ENCODE assay signal across 18 cellular contexts in genomic region chr6:37980222-37980595, GRCh38.
DNase-seq lines count a peak whose midpoint lies in the region; ATAC-seq, FAIRE-seq and TF ChIP-seq lines count a peak whose summit lies in the region.
"Had no signal": no experiment of that assay in that cellular context is flagged by ENCODE, and none has a peak within 500 bp of the region (broad histone marks: within the 10 kb centered on the region; RNA-seq: fewer than 3 reads in every experiment).

No MANE protein-coding gene starts in this region.

- 91% methylated on average over 1 of the region's 1 CpG for WGBS in right lobe of liver (ENCODE audit: insufficient coverage, low coverage, low lambda C conversion rate, missing lambda C conversion rate)
- 92% methylated on average over 1 of the region's 1 CpG for WGBS in HepG2 (ENCODE audit: low lambda C conversion rate)

- POLR2A ChIA-PET in HepG2 (lab: Yijun Ruan, JAX) = no interaction called here

- TF ChIP-seq POLR2A in right lobe of liver (IDR thresholded peaks at IDR 0.05) (no peak), HepG2 (IDR thresholded peaks at IDR 0.05; ENCODE audit: insufficient read depth in 1 of 2, low read depth in 2 of 2, low read length in 2 of 2) (no peak)

- peaks cover 0 to 20% (median 10%) of the 10 kb centered on the region in 4 donors for H3K4me1 ChIP-seq in right lobe of liver
- no peaks in the 10 kb centered on the region for H3K4me1 ChIP-seq in HepG2 (ENCODE audit: insufficient read depth, low read length)
- H3K4me1 ChIP-seq in keratinocyte (ENCODE audit: control insufficient read depth, extremely low read depth, insufficient read depth, low read length) = peaks cover 21% of the 10 kb centered on the region
- H3K4me1 ChIP-seq in effector memory CD4-positive, alpha-beta T cell (ENCODE audit: control insufficient read depth, insufficient read depth, low read length, poor library complexity, severe bottlenecking) = no peaks in the 10 kb centered on the region

- CTCF ChIA-PET in HepG2 (lab: Yijun Ruan, JAX; ENCODE audit: low intra/inter-chr PET ratio, low total read pairs) = no interaction called here

- no peak overlapping the region for H2AFZ ChIP-seq in HepG2 (ENCODE audit: low read length)
- H2AFZ ChIP-seq in keratinocyte (ENCODE audit: control insufficient read depth, low read length) = no peak overlapping the region

- H3K4me2 ChIP-seq in HepG2 (ENCODE audit: low read depth, low read length) (no peak overlapping the region), keratinocyte (ENCODE audit: control insufficient read depth, extremely low read depth, insufficient read depth, low read depth, low read length) (peak overlapping the region; percentile 63)

- TF ChIP-seq RAD21 in HepG2 (CRISPR knock-in tag; IDR thresholded peaks at IDR 0.05) = no peak

- H4K20me1 ChIP-seq in HepG2 (ENCODE audit: insufficient read depth, low read length) = peaks cover 6% of the 10 kb centered on the region
- H4K20me1 ChIP-seq in keratinocyte (ENCODE audit: control insufficient read depth, extremely low read depth, insufficient read depth, low read length) = peaks cover 17% of the 10 kb centered on the region

- no peak overlapping the region for H3K4me3 Mint-ChIP-seq in T-helper 17 cell
- H3K4me3 Mint-ChIP-seq: activated T-cell treated with anti-CD3 and anti-CD28 coated beads, Interleukin-2, amount 50 U/mL, for 4 hours had no signal

- H3K27me3 Mint-ChIP-seq in T-helper 17 cell = no peaks in the 10 kb centered on the region
- H3K27me3 Mint-ChIP-seq: CD4-positive, alpha-beta memory T cell had no signal

- no peak overlapping the region for H3K4me3 ChIP-seq in right lobe of liver
- no peak overlapping the region for H3K4me3 ChIP-seq in HepG2 (replicated peaks in 1 of 3; ENCODE audit: insufficient read depth in 1 of 3, low read depth in 2 of 3, low read length in 3 of 3)
- H3K4me3 ChIP-seq in keratinocyte (ENCODE audit: control insufficient read depth in 2 of 3, extremely low read depth in 1 of 3, insufficient read depth in 2 of 3, low read depth in 1 of 3, low read length in 3 of 3) = no peak overlapping the region
- no peak overlapping the region for H3K4me3 ChIP-seq in effector memory CD4-positive, alpha-beta T cell (ENCODE audit: insufficient read depth, low read depth, low read length, poor library complexity, severe bottlenecking)
- H3K4me3 ChIP-seq: body of pancreas, coronary artery had no signal

- H3K27me3 ChIP-seq in right lobe of liver (no peaks in the 10 kb centered on the region), HepG2 (ENCODE audit: control insufficient read depth in 1 of 2, insufficient read depth in 2 of 2, low read length in 2 of 2) (no peaks in the 10 kb centered on the region), keratinocyte (ENCODE audit: control insufficient read depth, extremely low read depth, insufficient read depth, low read length) (no peaks in the 10 kb centered on the region)
- no peaks in the 10 kb centered on the region for H3K27me3 ChIP-seq in effector memory CD4-positive, alpha-beta T cell (replicated peaks; ENCODE audit: control insufficient read depth, insufficient read depth, low read length, poor library complexity, severe bottlenecking)
- H3K27me3 ChIP-seq: body of pancreas, foreskin keratinocyte had no signal

- no peak overlapping the region for H3K9ac ChIP-seq in HepG2 (ENCODE audit: insufficient read depth, low read depth, low read length)
- H3K9ac ChIP-seq in keratinocyte (ENCODE audit: control insufficient read depth, extremely low read depth, insufficient read depth, low read length) = no peak overlapping the region

- no peak for TF ChIP-seq CTCF in right lobe of liver (IDR thresholded peaks at IDR 0.05)
- no peak for TF ChIP-seq CTCF in HepG2 (CRISPR knock-in tag; IDR thresholded peaks at IDR 0.05)
- no peak for TF ChIP-seq CTCF in keratinocyte (optimal IDR thresholded peaks at IDR 0.05 in 1 of 3, IDR thresholded peaks at IDR 0.05 in 1 of 3, conservative IDR thresholded peaks at IDR 0.05 in 1 of 3; ENCODE audit: extremely low read depth in 1 of 3, insufficient read depth in 2 of 3, low read length in 3 of 3)

- H3K79me2 ChIP-seq in HepG2 (ENCODE audit: insufficient read depth, low read length) (peaks cover 39% of the 10 kb centered on the region), keratinocyte (ENCODE audit: control insufficient read depth, insufficient read depth, low read length) (peaks cover 64% of the 10 kb centered on the region)

- H3K36me3 ChIP-seq in right lobe of liver = no peaks in the 10 kb centered on the region
- H3K36me3 ChIP-seq in HepG2 (replicated peaks in 1 of 2; ENCODE audit: control insufficient read depth in 1 of 2, insufficient read depth in 2 of 2, low read length in 2 of 2) = no peaks in the 10 kb centered on the region
- no peaks in the 10 kb centered on the region for H3K36me3 ChIP-seq in keratinocyte (ENCODE audit: control insufficient read depth in 2 of 2, extremely low read depth in 1 of 2, insufficient read depth in 2 of 2, low read length in 2 of 2)
- H3K36me3 ChIP-seq in effector memory CD4-positive, alpha-beta T cell (ENCODE audit: control insufficient read depth, insufficient read depth, low read length) = no peaks in the 10 kb centered on the region

- TF ChIP-seq EP300 in HepG2 (IDR thresholded peaks at IDR 0.05; ENCODE audit: low read depth in 2 of 2, low read length in 2 of 2) (no peak), HepG2 (CRISPR knock-in tag; IDR thresholded peaks at IDR 0.05; ENCODE audit: borderline replicate concordance) (no peak)

- FAIRE-seq in HepG2 (lab: Jason Lieb, UNC) = no peak
- no peak for FAIRE-seq in keratinocyte (lab: Jason Lieb, UNC)

- intact Hi-C loops in right lobe of liver (cut with DNase I) = no loop called here
- intact Hi-C loops in HepG2 (cut with micrococcal nuclease; ENCODE audit: unreplicated experiment) = no loop called here

- no TSS peak for BruUV-seq in HepG2 (replicated peaks; lab: Mats Ljungman, UMichigan)

- peaks cover 2% of the 10 kb centered on the region for H3K36me3 Mint-ChIP-seq in T-helper 17 cell (ENCODE audit: low read depth)

- H3K27ac ChIP-seq in right lobe of liver (no peak overlapping the region), HepG2 (ENCODE audit: extremely low read length, insufficient read depth, low read length) (no peak overlapping the region), keratinocyte (ENCODE audit: control insufficient read depth, insufficient read depth, low read length) (no peak overlapping the region)
- no peak overlapping the region for H3K27ac ChIP-seq in effector memory CD4-positive, alpha-beta T cell (ENCODE audit: insufficient read depth, low read length, poor library complexity, severe bottlenecking)
- H3K27ac ChIP-seq: body of pancreas, coronary artery, foreskin keratinocyte had no signal

- H3K9me3 ChIP-seq in right lobe of liver = no peaks in the 10 kb centered on the region
- H3K9me3 ChIP-seq in HepG2 (ENCODE audit: low read length) = no peaks in the 10 kb centered on the region
- no peaks in the 10 kb centered on the region for H3K9me3 ChIP-seq in T-helper 17 cell (ENCODE audit: control insufficient read depth, low read length, poor library complexity, severe bottlenecking)
- H3K9me3 ChIP-seq in keratinocyte (ENCODE audit: control insufficient read depth, low read depth, low read length) = no peaks in the 10 kb centered on the region
- no peaks in the 10 kb centered on the region for H3K9me3 ChIP-seq in effector memory CD4-positive, alpha-beta T cell (ENCODE audit: control insufficient read depth, low read length)
- H3K9me3 ChIP-seq: body of pancreas had no signal

- dilution Hi-C loops in keratinocyte (cut with MboI; ENCODE audit: extremely low pct_ligation_motif_present, low sequenced_read_pairs) = no loop called here

- DNase-seq in right lobe of liver (no peak), HepG2 (ENCODE audit: low spot score) (no peak), T-helper 17 cell (no peak), keratinocyte (ENCODE audit: low read depth, low spot score) (no peak), NCI-H524 (lab: John Stamatoyannopoulos, UW) (no peak)
- DNase-seq in stimulated activated CD4-positive, alpha-beta T cell treated with anti-CD3 and anti-CD28 coated beads, Interleukin-4, amount 100 ng/mL, for 4 hours = no peak
- DNase-seq in effector memory CD4-positive, alpha-beta T cell = no peak
- DNase-seq in stimulated activated CD4-positive, alpha-beta T cell treated with anti-CD3 and anti-CD28 coated beads, Interleukin-4, amount 100 ng/mL, for 1 hour = no peak
- DNase-seq: activated CD4-positive, CD25-positive, alpha-beta regulatory T cell treated with anti-CD3 and anti-CD28 coated beads, Interleukin-2, amount 50 U/mL, for 72 hours; activated naive CD4-positive, alpha-beta T cell treated with anti-CD3 and anti-CD28 coated beads, Interleukin-2, amount 50 U/mL, for 16 hours; activated T-cell treated with anti-CD3 and anti-CD28 coated beads, Interleukin-2, amount 50 U/mL, for 4 hours; body of pancreas; CD4-positive, alpha-beta memory T cell; DMS53; mesendoderm had no signal

- peaks cover 46% of the 10 kb centered on the region for H3K4me1 Mint-ChIP-seq in T-helper 17 cell

- peak overlapping the region; percentile 72 for H3K27ac Mint-ChIP-seq in T-helper 17 cell

- ATAC-seq in right lobe of liver (peak in 3 of 4 donors; percentile 13 to 59 (median 35)), HepG2 (no peak), T-helper 17 cell (no peak)
- ATAC-seq: activated T-cell treated with anti-CD3 and anti-CD28 coated beads, Interleukin-2, amount 50 U/mL, for 4 hours; body of pancreas; Panc1 had no signal

- peaks cover 5% of the 10 kb centered on the region for H3K9me1 ChIP-seq in keratinocyte (ENCODE audit: control insufficient read depth, extremely low read depth, insufficient read depth, low read length)

- in situ Hi-C loops in HepG2 (cut with HindIII; ENCODE audit: extremely low pct_ligation_motif_present, low pct_unique_long_range_greater_than_20kb) = no loop called here

TF ChIP-seq in HepG2, 621 proteins besides CTCF, POLR2A, EP300 and RAD21 (continues in another document):
- TF ChIP-seq ZNF331 (CRISPR knock-in tag; IDR thresholded peaks at IDR 0.05) (no peak), PTBP1 (IDR thresholded peaks at IDR 0.05; ENCODE audit: low read depth, low read length, poor library complexity, severe bottlenecking) (no peak), NCOA2 (CRISPR knock-in tag; IDR thresholded peaks at IDR 0.05) (no peak), ZNF614 (CRISPR knock-in tag; IDR thresholded peaks at IDR 0.05; ENCODE audit: borderline replicate concordance) (no peak), ESRRA (CRISPR knock-in tag; IDR thresholded peaks at IDR 0.05; ENCODE audit: low read depth) (no peak), ZNF468 (CRISPR knock-in tag; IDR thresholded peaks at IDR 0.05) (no peak), NCOR1 (IDR thresholded peaks at IDR 0.05; ENCODE audit: borderline replicate concordance, low read length) (no peak), ZC3H13 (CRISPR knock-in tag; IDR thresholded peaks at IDR 0.05) (no peak), PRMT3 (CRISPR knock-in tag; IDR thresholded peaks at IDR 0.05; ENCODE audit: borderline replicate concordance, low read depth) (no peak), ZNF317 (CRISPR knock-in tag; IDR thresholded peaks at IDR 0.05) (no peak), DR1 (CRISPR knock-in tag; IDR thresholded peaks at IDR 0.05) (no peak), MEIS1 (CRISPR knock-in tag; IDR thresholded peaks at IDR 0.05; ENCODE audit: borderline replicate concordance) (no peak)

Comparison
In these comparisons a context has a peak if more than half of its experiments do, and no peak if none do; other contexts are left out.
1. ATAC-seq: peak in right lobe of liver (3 of 4); none in HepG2 (single experiment) and T-helper 17 cell (single experiment).